ENCODE assay signal across 9 cellular contexts in genomic region chrX:26234177-26234576, GRCh38. TPM values are rescaled to one million over a fixed set of nuclear protein-coding genes. Genes with fewer than 3 reads are reported as not detected.
"Had no signal": no experiment of that assay in that cellular context is flagged by ENCODE, and none has a peak within 500 bp of the region (broad histone marks: within the 10 kb centered on the region; RNA-seq: fewer than 3 reads in every experiment).

No MANE protein-coding gene starts in this region.

- H3K4me2 ChIP-seq: GM23338 had no signal

- H2AFZ ChIP-seq: GM23338 had no signal

- FAIRE-seq: H1, H54, HepG2 had no signal

- ATAC-seq: GM23338, HepG2 had no signal

- H3K27ac ChIP-seq: HL-60 had no signal

- H3K4me3 ChIP-seq: GM23338 had no signal

- DNase-seq: H9, HCEC 1CT, KBM-7 had no signal

RNA-seq across cellular contexts. Expression of gene MAGEB5, which starts 18.2 kb away (rescaled TPM):
- total RNA-seq: GM23338, H1, H9, HepG2, HT1080 had no signal

RNA-seq across cellular contexts. Expression of gene MAGEB6, which starts 41.9 kb away (rescaled TPM):
- total RNA-seq: GM23338, H1, H9, HepG2 had no signal
